In the genomic region with DNA sequence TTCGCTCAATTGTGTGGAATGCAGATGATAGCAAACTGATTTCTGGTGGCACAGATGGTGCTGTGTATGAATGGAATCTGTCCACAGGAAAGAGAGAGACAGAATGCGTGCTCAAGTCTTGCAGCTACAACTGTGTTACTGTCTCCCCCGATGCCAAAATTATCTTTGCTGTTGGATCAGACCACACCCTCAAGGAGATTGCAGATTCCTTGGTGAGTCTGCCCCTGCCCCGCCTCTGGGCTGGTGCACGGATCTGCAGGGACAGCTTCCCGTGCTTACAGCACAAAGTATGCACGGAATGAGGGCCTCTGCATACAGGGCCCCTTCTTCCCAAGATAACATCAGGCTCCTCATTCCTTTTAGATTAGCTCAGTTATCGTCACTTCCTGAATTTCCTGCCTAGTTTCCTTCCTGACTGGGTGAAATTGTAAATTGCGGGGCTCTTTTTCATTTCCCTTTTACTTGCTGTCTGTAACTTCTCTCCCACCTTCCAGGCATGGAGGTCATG, we compare ENCODE assay signal across 10 cellular contexts. TPM values are rescaled to one million over a fixed set of nuclear protein-coding genes. Genes with fewer than 3 reads are reported as not detected.
DNase-seq lines count a peak whose midpoint lies in the region; ATAC-seq, FAIRE-seq and TF ChIP-seq lines count a peak whose summit lies in the region.
"Had no signal": no experiment of that assay in that cellular context is flagged by ENCODE, and none has a peak within 500 bp of the region (broad histone marks: within the 10 kb centered on the region; RNA-seq: fewer than 3 reads in every experiment).

No MANE protein-coding gene starts in this region.

- peak overlapping the region; percentile 98 for H3K18ac ChIP-seq in IMR-90 (ENCODE audit: low read depth, low read length)

- H2AFZ ChIP-seq in IMR-90 (replicated peaks; ENCODE audit: low read length, poor library complexity) = peak overlapping the region; percentile 75
- peak overlapping the region; percentile 75 for H2AFZ ChIP-seq in mammary epithelial cell (ENCODE audit: low read depth, low read length)

- H3K4me1 ChIP-seq in A549 (peaks cover 26% of the 10 kb centered on the region), IMR-90 (ENCODE audit: control insufficient read depth, insufficient read depth, low read length) (peaks cover 18% of the 10 kb centered on the region), mammary epithelial cell (ENCODE audit: insufficient read depth, low read length) (peaks cover 28% of the 10 kb centered on the region)

- H3K9me1 ChIP-seq in IMR-90 (ENCODE audit: insufficient read depth, low read length) = peaks cover 27% of the 10 kb centered on the region

- TF ChIP-seq RAD21 in A549 (conservative IDR thresholded peaks at IDR 0.05 in 1 of 2, IDR thresholded peaks at IDR 0.05 in 1 of 2) = 0 out of 5 replicates have a peak, but pooled peaks of 1 of the 2 experiments have one; percentile 6
- TF ChIP-seq RAD21 in IMR-90 (IDR thresholded peaks at IDR 0.05; ENCODE audit: low read length) = peak; percentile 17; the same call in 1 of the 2 replicates

- no TSS peak for BruUV-seq in IMR-90 (replicated peaks; lab: Mats Ljungman, UMichigan)
- BruUV-seq in mammary epithelial cell (replicated peaks; lab: Mats Ljungman, UMichigan) = no TSS peak

- peak overlapping the region; percentile 84 for H3K4me2 ChIP-seq in A549
- peak overlapping the region; percentile 81 for H3K4me2 ChIP-seq in IMR-90 (ENCODE audit: low read depth, low read length)
- peak overlapping the region; percentile 69 for H3K4me2 ChIP-seq in mammary epithelial cell (ENCODE audit: insufficient read depth, low read depth, low read length)

- H3K56ac ChIP-seq in IMR-90 (ENCODE audit: extremely low read depth, insufficient read depth, low read length) = peak overlapping the region; percentile 96

- H4K91ac ChIP-seq in IMR-90 (ENCODE audit: insufficient read depth, low read depth, low read length) = peak overlapping the region; percentile 98

- no peaks in the 10 kb centered on the region for H3K36me3 Mint-ChIP-seq in stimulated activated effector memory CD8-positive, alpha-beta T cell treated with anti-CD3 and anti-CD28 coated beads, Interleukin-12 subunit alpha, Interleukin-12 subunit beta, amount 100 ng/mL, for 72 hours
- H3K36me3 Mint-ChIP-seq: CD4-positive, CD25-positive, alpha-beta regulatory T cell had no signal

- no peak overlapping the region for H3K4me3 Mint-ChIP-seq in stimulated activated effector memory CD8-positive, alpha-beta T cell treated with anti-CD3 and anti-CD28 coated beads, Interleukin-12 subunit alpha, Interleukin-12 subunit beta, amount 100 ng/mL, for 72 hours
- H3K4me3 Mint-ChIP-seq: CD4-positive, CD25-positive, alpha-beta regulatory T cell; effector memory CD8-positive, alpha-beta T cell had no signal

- H3K79me2 ChIP-seq in mammary epithelial cell (ENCODE audit: insufficient read depth, low read length) = no peaks in the 10 kb centered on the region

- intact Hi-C loops in IMR-90 (cut with micrococcal nuclease) (loop anchor here (1.0 kb wide), 1 partner anchor 34 kb away; the partner anchor contains the start of genes CFAP57 and EBNA1BP2), mammary epithelial cell (cut with micrococcal nuclease) (loop anchor here (1.0 kb wide), 1 partner anchor 34 kb away; the partner anchor contains the start of genes CFAP57 and EBNA1BP2), left colon (cut with DNase I, micrococcal nuclease) (no loop called here)

- peak overlapping the region; percentile 72 for H3K9ac ChIP-seq in IMR-90 (ENCODE audit: low read depth, low read length)
- peak overlapping the region; percentile 61 for H3K9ac ChIP-seq in mammary epithelial cell (ENCODE audit: insufficient read depth, low read length)

- H3K4ac ChIP-seq in IMR-90 (ENCODE audit: low read depth, low read length) = peak overlapping the region; percentile 99

- H3K4me3 ChIP-seq in A549 = peak overlapping the region; percentile 32
- peak overlapping the region; percentile 31; the same call in 1 of the 2 replicates for H3K4me3 ChIP-seq in IMR-90 (ENCODE audit: insufficient read depth, low read depth, low read length)
- no peak overlapping the region for H3K4me3 ChIP-seq in mammary epithelial cell (replicated peaks in 1 of 3; ENCODE audit: insufficient read depth in 1 of 3, low read depth in 2 of 3, low read length in 3 of 3)

- H3K27ac ChIP-seq in A549 (peak overlapping the region; percentile 89 to 92), IMR-90 (ENCODE audit: insufficient read depth, low read length) (peak overlapping the region; percentile 97), mammary epithelial cell (ENCODE audit: insufficient read depth, low read depth, low read length) (peak overlapping the region; percentile 87)

- H4K20me1 ChIP-seq in IMR-90 (ENCODE audit: insufficient read depth, low read length) (no peaks in the 10 kb centered on the region), mammary epithelial cell (ENCODE audit: insufficient read depth, low read length) (no peaks in the 10 kb centered on the region)

- in situ Hi-C loops in IMR-90 (cut with MboI; ENCODE audit: low sequenced_read_pairs) = no loop called here
- in situ Hi-C loops in mammary epithelial cell (cut with MboI; ENCODE audit: low sequenced_read_pairs in 2 of 2) = no loop called here

- CTCF ChIA-PET in A549 (lab: Yijun Ruan, JAX) (interaction anchor here (2.4 kb wide), 1 partner anchor 20 kb away, joined by 9 read pairs; no protein-coding TSS in a partner anchor), IMR-90 (lab: Yijun Ruan, JAX) (no interaction called here), mammary epithelial cell (lab: Charles Lee; ENCODE audit: low non-redundant PET) (interaction anchor here (0.6 to 1.2 kb wide), 3 partner anchors 20 to 433 kb away, joined by 3 to 8 read pairs (median 4); no protein-coding TSS in a partner anchor)

- FAIRE-seq in A549 (lab: Jason Lieb, UNC) = no peak

- POLR2A ChIA-PET in A549 (lab: Yijun Ruan, JAX) = interaction anchor here (0.5 to 2.3 kb wide), 5 partner anchors 20 to 1322 kb away, joined by 3 to 19 read pairs (median 5); partner anchors contain the start of genes CDC20, CFAP57 and EBNA1BP2
- POLR2A ChIA-PET in IMR-90 (lab: Charles Lee; ENCODE audit: unreplicated experiment) = interaction anchor here (0.5 to 1.0 kb wide), 5 partner anchors 9 to 146 kb away, joined by 3 to 5 read pairs (median 3); partner anchors contain the start of gene EBNA1BP2

- H3K36me3 ChIP-seq in IMR-90 (ENCODE audit: control insufficient read depth, insufficient read depth, low read length) = no peaks in the 10 kb centered on the region
- H3K36me3 ChIP-seq in mammary epithelial cell (ENCODE audit: insufficient read depth, low read length) = no peaks in the 10 kb centered on the region

- dilution Hi-C loops in IMR-90 (cut with HindIII; ENCODE audit: low sequenced_read_pairs, unreplicated experiment) (no loop called here), mammary epithelial cell (cut with HindIII; ENCODE audit: low sequenced_read_pairs) (no loop called here)

- no peaks in the 10 kb centered on the region for H3K4me1 Mint-ChIP-seq in stimulated activated effector memory CD8-positive, alpha-beta T cell treated with anti-CD3 and anti-CD28 coated beads, Interleukin-12 subunit alpha, Interleukin-12 subunit beta, amount 100 ng/mL, for 72 hours

- H2BK15ac ChIP-seq in IMR-90 (ENCODE audit: low read depth, low read length) = peak overlapping the region; percentile 97

- H4K8ac ChIP-seq in IMR-90 (ENCODE audit: low read depth in 2 of 2, low read length in 2 of 2) = peak overlapping the region; percentile 78 to 98

- no peak for TF ChIP-seq CTCF in A549 (IDR thresholded peaks at IDR 0.05)
- no peak for TF ChIP-seq CTCF in IMR-90 (conservative IDR thresholded peaks at IDR 0.05; ENCODE audit: low read depth, low read length)
- TF ChIP-seq CTCF in mammary epithelial cell (conservative IDR thresholded peaks at IDR 0.05 in 1 of 2, IDR thresholded peaks at IDR 0.05 in 1 of 2; ENCODE audit: extremely low read depth in 1 of 2, insufficient read depth in 1 of 2, low read depth in 1 of 2, low read length in 2 of 2) = no peak

- peak overlapping the region; percentile 100 for H2BK20ac ChIP-seq in IMR-90 (ENCODE audit: low read depth, low read length)

- DNase-seq in A549 (ENCODE audit: low read depth in 1 of 2, low spot score in 1 of 2) (peak; percentile 66 to 95), IMR-90 (peak; percentile 98), mammary epithelial cell (peak; percentile 86), left colon (no peak)
- DNase-seq in stimulated activated effector memory CD8-positive, alpha-beta T cell treated with anti-CD3 and anti-CD28 coated beads, Interleukin-12 subunit alpha, Interleukin-12 subunit beta, amount 100 ng/mL, for 72 hours (ENCODE audit: low spot score in 2 of 2) = no peak
- DNase-seq in stimulated activated CD4-positive, alpha-beta T cell treated with anti-CD3 and anti-CD28 coated beads, Interleukin-4, amount 100 ng/mL, for 4 hours = no peak
- DNase-seq: CD4-positive, CD25-positive, alpha-beta regulatory T cell; effector memory CD8-positive, alpha-beta T cell had no signal

- WGBS in A549 (ENCODE audit: missing lambda C conversion rate) = 2% methylated on average over 9 of the region's 9 CpGs
- WGBS in IMR-90 (ENCODE audit: extremely low coverage in 2 of 2, insufficient read length in 1 of 2), 2 experiments = 2% methylated on average over 6 of the region's 9 CpGs; no CpG with 5 or more reads in 1 of the 2 experiments
- WGBS in mammary epithelial cell (ENCODE audit: low coverage, missing lambda C conversion rate) = 2% methylated on average over 8 of the region's 9 CpGs

- no peak overlapping the region for H3K27ac Mint-ChIP-seq in stimulated activated effector memory CD8-positive, alpha-beta T cell treated with anti-CD3 and anti-CD28 coated beads, Interleukin-12 subunit alpha, Interleukin-12 subunit beta, amount 100 ng/mL, for 72 hours
- H3K27ac Mint-ChIP-seq: effector memory CD8-positive, alpha-beta T cell had no signal

- H4K5ac ChIP-seq in IMR-90 (ENCODE audit: low read depth, low read length) = peak overlapping the region; percentile 97

- H3K9me3 ChIP-seq in A549 = 0 out of 3 replicates have a peak, but pooled peaks cover 3% of the 10 kb centered on the region
- H3K9me3 ChIP-seq in IMR-90 (ENCODE audit: control insufficient read depth, insufficient read depth, low read length) = no peaks in the 10 kb centered on the region
- H3K9me3 ChIP-seq in mammary epithelial cell (replicated peaks; ENCODE audit: insufficient read depth, low read length) = no peaks in the 10 kb centered on the region

- H2AK5ac ChIP-seq in IMR-90 (ENCODE audit: low read depth, low read length) = peak overlapping the region; percentile 97

- peak overlapping the region; percentile 92 for H2AK9ac ChIP-seq in IMR-90 (replicated peaks; ENCODE audit: low read depth, low read length, poor library complexity)

- peak; percentile 96 to 99 for ATAC-seq in A549
- ATAC-seq in IMR-90 (ENCODE audit: low read depth) = peak; percentile 96
- peak; percentile 52 for ATAC-seq in left colon
- ATAC-seq in stimulated activated effector memory CD8-positive, alpha-beta T cell treated with anti-CD3 and anti-CD28 coated beads, Interleukin-12 subunit alpha, Interleukin-12 subunit beta, amount 100 ng/mL, for 72 hours = no peak
- ATAC-seq in GM18907 (IDR thresholded peaks at IDR 0.05; ENCODE audit: unreplicated experiment) = no peak
- no peak for ATAC-seq in HG02973 (IDR thresholded peaks at IDR 0.05; ENCODE audit: unreplicated experiment)
- ATAC-seq: effector memory CD8-positive, alpha-beta T cell had no signal

- peak overlapping the region; percentile 93 for H3K14ac ChIP-seq in IMR-90 (replicated peaks; ENCODE audit: low read depth, low read length)

- TF ChIP-seq POLR2A in A549 (IDR thresholded peaks at IDR 0.05; ENCODE audit: low read length) = peak; percentile 7; the same call in 1 of the 2 replicates
- peak; percentile 62; the same call in 1 of the 2 replicates for TF ChIP-seq POLR2A in IMR-90 (IDR thresholded peaks at IDR 0.05; ENCODE audit: low read depth, low read length)

- H3K9me3 Mint-ChIP-seq in stimulated activated effector memory CD8-positive, alpha-beta T cell treated with anti-CD3 and anti-CD28 coated beads, Interleukin-12 subunit alpha, Interleukin-12 subunit beta, amount 100 ng/mL, for 72 hours = peaks cover 3% of the 10 kb centered on the region
- H3K9me3 Mint-ChIP-seq: effector memory CD8-positive, alpha-beta T cell had no signal

- TF ChIP-seq EP300 in A549 (IDR thresholded peaks at IDR 0.05) = peak; percentile 31 to 69; a peak in 2 of 5 replicates

- H2BK120ac ChIP-seq in IMR-90 (ENCODE audit: low read depth, low read length) = peak overlapping the region; percentile 99

- H2BK5ac ChIP-seq in IMR-90 (ENCODE audit: low read depth, low read length, poor library complexity, severe bottlenecking) = peak overlapping the region; percentile 100

- peak overlapping the region; percentile 95 for H3K23ac ChIP-seq in IMR-90 (ENCODE audit: low read depth, low read length)

- H3K27me3 ChIP-seq in IMR-90 (ENCODE audit: control insufficient read depth, insufficient read depth, low read length) = no peaks in the 10 kb centered on the region
- no peaks in the 10 kb centered on the region for H3K27me3 ChIP-seq in mammary epithelial cell (ENCODE audit: insufficient read depth, low read length)

- peaks cover 0 to 7% of the 10 kb centered on the region in 2 experiments; a peak in 2 of 4 replicates for H3K79me1 ChIP-seq in IMR-90 (ENCODE audit: low read depth in 1 of 2, low read length in 2 of 2)

RNA-seq across cellular contexts. Expression of gene CFAP57, which starts 34.6 kb away (rescaled TPM):
- polyA plus RNA-seq in A549 (2011; rRNA removed) (0.80 and 1.3 TPM in 2 replicates), A549 (2017; fragmentation: RNase III; extraction: RNeasy Plus Mini Kit Qiagen cat#74134 plus additional on column Dnase treatment) (0.54 to 0.73 TPM (median 0.62 TPM) in 3 replicates), IMR-90 (2012; rRNA removed) (0.19 and 0.29 TPM in 2 replicates), mammary epithelial cell (0.14 TPM)
- 0.22 and 0.35 TPM in 2 replicates for polyA plus RNA-seq in A549 (2012; cell fraction: cytosol; rRNA removed)
- 0.28 and 0.34 TPM in 2 replicates for polyA plus RNA-seq in A549 (2012; cell fraction: nucleus; rRNA removed)
- polyA minus RNA-seq in A549 (2011; rRNA and poly(A)+ RNA removed) = 1.3 and 2.2 TPM in 2 replicates
- total RNA-seq in IMR-90 (2012; rRNA removed) (0.28 and 0.36 TPM in 2 replicates), mammary epithelial cell (under 1 TPM; 0.26 to 0.50 TPM), left colon (not detected)
- polyA plus RNA-seq in IMR-90 (2012; cell fraction: cytosol; rRNA removed) = 0.11 TPM in 2 replicates
- 0.50 and 2.7 TPM in 2 replicates for polyA plus RNA-seq in IMR-90 (2012; cell fraction: nucleus; rRNA removed; ENCODE audit: low replicate concordance)
- not detected for polyA minus RNA-seq in mammary epithelial cell
- total RNA-seq: CD4-positive, CD25-positive, alpha-beta regulatory T cell had no signal

RNA-seq across cellular contexts. Expression of gene EBNA1BP2, which starts 34.7 kb away (rescaled TPM):
- polyA plus RNA-seq in A549 (2011; rRNA removed) (84.9 and 109 TPM in 2 replicates), A549 (2017; fragmentation: RNase III; extraction: RNeasy Plus Mini Kit Qiagen cat#74134 plus additional on column Dnase treatment) (139 to 178 TPM (median 151 TPM) in 3 replicates), IMR-90 (2012; rRNA removed) (79.0 and 82.8 TPM in 2 replicates), mammary epithelial cell (126 TPM)
- polyA plus RNA-seq in A549 (2012; cell fraction: cytosol; rRNA removed) = 133 and 149 TPM in 2 replicates
- 93.1 and 111 TPM in 2 replicates for polyA plus RNA-seq in A549 (2012; cell fraction: nucleus; rRNA removed)
- 35.7 and 39.3 TPM in 2 replicates for polyA minus RNA-seq in A549 (2011; rRNA and poly(A)+ RNA removed)
- total RNA-seq in IMR-90 (2012; rRNA removed) (135 and 173 TPM in 2 replicates), mammary epithelial cell (100 to 1,000 TPM in 1 of 2 donors, 10 to 100 TPM in 1; 56.5 to 115 TPM), left colon (10 to 100 TPM; 30.4 to 32.4 TPM)
- polyA plus RNA-seq in IMR-90 (2012; cell fraction: cytosol; rRNA removed) = 39.0 and 98.0 TPM in 2 replicates
- 35.8 and 55.8 TPM in 2 replicates for polyA plus RNA-seq in IMR-90 (2012; cell fraction: nucleus; rRNA removed; ENCODE audit: low replicate concordance)
- 74.2 TPM for polyA minus RNA-seq in mammary epithelial cell

Comparison
In these comparisons a context has a peak if more than half of its experiments do, and no peak if none do; other contexts are left out.
1. ATAC-seq: peak in A549 (2 of 2), IMR-90 (single experiment) and left colon (single experiment); none in stimulated activated effector memory CD8-positive, alpha-beta T cell treated with anti-CD3 and anti-CD28 coated beads, Interleukin-12 subunit alpha, Interleukin-12 subunit beta, amount 100 ng/mL, for 72 hours (single experiment), GM18907 (single experiment) and HG02973 (single experiment).
2. DNase-seq: peak in A549 (2 of 2), IMR-90 (single experiment) and mammary epithelial cell (single experiment); none in left colon (0 of 2), stimulated activated effector memory CD8-positive, alpha-beta T cell treated with anti-CD3 and anti-CD28 coated beads, Interleukin-12 subunit alpha, Interleukin-12 subunit beta, amount 100 ng/mL, for 72 hours (0 of 2) and stimulated activated CD4-positive, alpha-beta T cell treated with anti-CD3 and anti-CD28 coated beads, Interleukin-4, amount 100 ng/mL, for 4 hours (0 of 2).
3. H3K4me3 ChIP-seq: peak in A549 (single experiment) and IMR-90 (single experiment); none in mammary epithelial cell (0 of 3).
4. intact Hi-C loops: an anchor here in IMR-90 (1.0 kb wide) and mammary epithelial cell (1.0 kb wide); none called in left colon.
5. Peak in every context shown above with its lines, with median percentiles within 50 percentile points of each other: H3K27ac ChIP-seq and H3K4me2 ChIP-seq.